In the genomic region with DNA sequence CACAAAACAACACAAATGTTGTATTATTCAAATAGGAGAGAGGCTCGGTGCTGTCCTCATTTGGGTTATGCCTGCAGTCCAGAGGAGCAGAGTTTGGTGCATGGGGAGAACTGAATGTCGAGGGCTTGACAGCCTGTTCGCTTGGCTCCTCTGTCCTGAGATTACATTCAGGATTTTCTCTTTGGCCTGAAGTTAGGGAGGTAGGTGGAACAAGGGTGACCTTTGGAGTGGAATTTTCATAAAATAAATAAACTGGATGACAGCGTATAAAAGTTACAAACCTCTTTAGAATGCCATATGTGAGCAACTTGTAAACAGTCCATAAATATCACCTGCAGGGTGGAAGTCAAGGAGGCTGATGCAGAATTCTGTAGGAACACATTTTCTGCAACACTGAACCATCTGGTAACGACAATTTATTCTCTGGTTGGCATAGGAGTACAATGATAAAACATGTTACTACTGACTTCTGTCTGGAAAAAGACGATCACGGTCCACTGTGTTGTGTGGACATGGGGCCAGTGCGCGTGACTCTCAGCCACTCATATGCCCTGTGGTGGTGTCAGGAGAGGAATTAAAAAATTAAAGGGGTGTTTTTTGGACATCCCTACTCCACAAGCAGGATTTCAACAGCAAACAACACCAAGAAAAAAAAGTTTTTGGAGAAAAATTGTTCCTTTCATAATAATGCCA, we compare ENCODE assay signal across 10 cellular contexts. TPM values are rescaled to one million over a fixed set of nuclear protein-coding genes. Genes with fewer than 3 reads are reported as not detected.
"Had no signal": no experiment of that assay in that cellular context is flagged by ENCODE, and none has a peak within 500 bp of the region (broad histone marks: within the 10 kb centered on the region; RNA-seq: fewer than 3 reads in every experiment).

No MANE protein-coding gene starts in this region.

- H3K36me3 Mint-ChIP-seq: activated naive CD4-positive, alpha-beta T cell treated with anti-CD3 and anti-CD28 coated beads, Interleukin-2, amount 50 U/mL, for 24 hours had no signal

- H3K9me3 Mint-ChIP-seq: activated naive CD4-positive, alpha-beta T cell treated with anti-CD3 and anti-CD28 coated beads, Interleukin-2, amount 50 U/mL, for 24 hours; naive thymus-derived CD4-positive, alpha-beta T cell had no signal

- ATAC-seq: esophagus mucosa; naive thymus-derived CD4-positive, alpha-beta T cell had no signal

- H3K27ac Mint-ChIP-seq: activated naive CD4-positive, alpha-beta T cell treated with anti-CD3 and anti-CD28 coated beads, Interleukin-2, amount 50 U/mL, for 24 hours had no signal

- DNase-seq: activated CD4-positive, CD25-positive, alpha-beta regulatory T cell; activated T-cell treated with anti-CD3 and anti-CD28 coated beads, Interleukin-2, amount 50 U/mL, for 1 hour; cerebellar nuclear complex; naive thymus-derived CD4-positive, alpha-beta T cell; occipital lobe; stimulated activated CD4-positive, alpha-beta T cell treated with anti-CD3 and anti-CD28 coated beads, Interleukin-2, amount 100 ng/mL, for 48 hours; stimulated activated naive CD4-positive, alpha-beta T cell treated with Interleukin-2 at 50 U/mL for 16 hours had no signal

- H3K27me3 Mint-ChIP-seq: activated naive CD4-positive, alpha-beta T cell treated with anti-CD3 and anti-CD28 coated beads, Interleukin-2, amount 50 U/mL, for 24 hours had no signal

- H3K4me3 Mint-ChIP-seq: activated naive CD4-positive, alpha-beta T cell treated with anti-CD3 and anti-CD28 coated beads, Interleukin-2, amount 50 U/mL, for 24 hours; brain had no signal

RNA-seq across cellular contexts. Expression of gene NRP1, which starts 33.2 kb away (rescaled TPM):
- polyA plus RNA-seq: naive thymus-derived CD4-positive, alpha-beta T cell had no signal
